ENCODE assay signal across 10 cellular contexts in the genomic region with DNA sequence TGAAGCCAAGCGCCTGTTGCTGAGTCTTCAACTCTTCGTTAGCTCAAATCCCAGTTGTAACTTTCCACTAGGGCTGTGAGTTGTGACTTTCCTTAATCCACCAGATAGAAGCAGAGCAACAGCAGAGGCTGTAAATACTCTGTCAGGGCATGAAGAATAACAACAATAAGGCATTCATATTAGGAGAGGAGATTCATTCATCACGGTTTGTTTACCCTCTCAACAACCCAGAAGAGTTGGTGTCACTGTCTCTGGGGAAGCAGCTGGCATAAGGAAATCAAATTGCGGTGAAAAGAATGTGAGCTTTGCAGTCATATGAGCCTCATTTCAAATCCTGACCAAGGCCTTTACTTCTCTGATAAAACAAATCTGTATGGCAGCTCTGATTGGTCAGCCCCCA.
DNase-seq lines count a peak whose midpoint lies in the region; TF ChIP-seq lines count a peak whose summit lies in the region.
"Had no signal": no experiment of that assay in that cellular context is flagged by ENCODE, and none has a peak within 500 bp of the region (broad histone marks: within the 10 kb centered on the region; RNA-seq: fewer than 3 reads in every experiment).

No MANE protein-coding gene starts in this region.

- peak; percentile 2 for DNase-seq in HuH-7 (ENCODE audit: low spot score)
- DNase-seq in NCI-H510A treated with DMSO at 0.1 percent for 48 hours (lab: John Stamatoyannopoulos, UW) = peak; percentile 74
- DNase-seq in foreskin fibroblast = peak; percentile 12 to 15
- DNase-seq in suprapubic skin (ENCODE audit: low spot score in 2 of 2) = no peak
- DNase-seq in SIG-M5 (lab: John Stamatoyannopoulos, UW) = no peak
- no peak for DNase-seq in lower leg skin (ENCODE audit: low spot score in 2 of 2)
- no peak for DNase-seq in activated CD4-positive, alpha-beta T cell treated with anti-CD3 and anti-CD28 coated beads for 48 hours
- DNase-seq: islet precursor cell; stimulated activated CD4-positive, alpha-beta T cell treated with anti-CD3 and anti-CD28 coated beads, Interleukin-2, amount 100 ng/mL, for 48 hours had no signal

- intact Hi-C loops in lower leg skin (cut with DNase I; ENCODE audit: low total_unique reads) = no loop called here

- H3K36me3 ChIP-seq in suprapubic skin = no peaks in the 10 kb centered on the region

- peaks cover 46% of the 10 kb centered on the region for H3K4me1 ChIP-seq in suprapubic skin

- TF ChIP-seq EP300 in suprapubic skin (IDR thresholded peaks at IDR 0.05) = no peak

- H3K4me3 ChIP-seq in foreskin fibroblast (ENCODE audit: low read depth in 1 of 2, low read length in 2 of 2) (no peak overlapping the region), suprapubic skin (no peak overlapping the region), lower leg skin (ENCODE audit: low read depth, poor library complexity, severe bottlenecking) (no peak overlapping the region)
- H3K4me3 ChIP-seq: K562 had no signal

- 45% methylated on average over 4 of the region's 4 CpGs for WGBS in suprapubic skin
- 57 to 59% methylated on average over 4 of the region's 4 CpGs for WGBS in lower leg skin, 2 donors

- no peak for TF ChIP-seq POLR2A in suprapubic skin (IDR thresholded peaks at IDR 0.05)
- TF ChIP-seq POLR2A in lower leg skin (IDR thresholded peaks at IDR 0.05) = no peak

- H3K9me3 ChIP-seq in suprapubic skin = no peaks in the 10 kb centered on the region

- TF ChIP-seq CTCF in foreskin fibroblast (IDR thresholded peaks at IDR 0.05; ENCODE audit: low read depth, low read length) (no peak), suprapubic skin (IDR thresholded peaks at IDR 0.05) (no peak), lower leg skin (IDR thresholded peaks at IDR 0.05) (no peak)

- H3K27ac ChIP-seq in suprapubic skin = peak overlapping the region; percentile 65

- no peaks in the 10 kb centered on the region for H3K27me3 ChIP-seq in suprapubic skin

Comparison
In these comparisons a context has a peak if more than half of its experiments do, and no peak if none do; other contexts are left out.
1. DNase-seq: peak in HuH-7 (single experiment), NCI-H510A treated with DMSO at 0.1 percent for 48 hours (single experiment) and foreskin fibroblast (2 of 2); none in suprapubic skin (0 of 2), SIG-M5 (single experiment), lower leg skin (0 of 2) and activated CD4-positive, alpha-beta T cell treated with anti-CD3 and anti-CD28 coated beads for 48 hours (single experiment).